Comparison of ENCODE assay signal across 7 cellular contexts in genomic region chr22:23219787-23220484, GRCh38. TPM values are rescaled to one million over a fixed set of nuclear protein-coding genes. Genes with fewer than 3 reads are reported as not detected.
A peak's percentile ranks its signal among the peaks of the same experiment; 100 is the strongest.
DNase-seq lines count a peak whose midpoint lies in the region; ATAC-seq, FAIRE-seq and TF ChIP-seq lines count a peak whose summit lies in the region.

No MANE protein-coding gene starts in this region.

- no peaks in the 10 kb centered on the region for H3K27me3 Mint-ChIP-seq in activated naive CD8-positive, alpha-beta T cell treated with anti-CD3 and anti-CD28 coated beads, Interleukin-2, amount 50 U/mL, for 24 hours

- peak; percentile 93 for FAIRE-seq in GM12892 (lab: Jason Lieb, UNC)

- no peaks in the 10 kb centered on the region for H3K9me3 ChIP-seq in Peyer's patch
- H3K9me3 ChIP-seq in mucosa of descending colon = no peaks in the 10 kb centered on the region
- H3K9me3 ChIP-seq in upper lobe of left lung = no peaks in the 10 kb centered on the region

- H3K4me3 ChIP-seq in Peyer's patch = peak overlapping the region in 1 of 4 donors; percentile 4
- H3K4me3 ChIP-seq in mucosa of descending colon = no peak overlapping the region
- no peak overlapping the region for H3K4me3 ChIP-seq in upper lobe of left lung
- no peak overlapping the region for H3K4me3 ChIP-seq in lower leg skin (ENCODE audit: low read depth, poor library complexity, severe bottlenecking)

- peak overlapping the region in 3 of 4 donors; percentile 25 to 49 (median 26) for H3K27ac ChIP-seq in Peyer's patch
- H3K27ac ChIP-seq in upper lobe of left lung = peak overlapping the region; percentile 75 to 90 (median 86)

- no peaks in the 10 kb centered on the region for H3K27me3 ChIP-seq in Peyer's patch
- no peaks in the 10 kb centered on the region for H3K27me3 ChIP-seq in upper lobe of left lung

- TF ChIP-seq POLR2A in GM12892 (IDR thresholded peaks at IDR 0.05; ENCODE audit: low read depth, low read length) (no peak), Peyer's patch (IDR thresholded peaks at IDR 0.05) (no peak), upper lobe of left lung (IDR thresholded peaks at IDR 0.05) (no peak), lower leg skin (IDR thresholded peaks at IDR 0.05) (no peak)

- peaks cover 4 to 46% (median 25%) of the 10 kb centered on the region in 4 donors for H3K4me1 ChIP-seq in Peyer's patch
- peaks cover 49% of the 10 kb centered on the region for H3K4me1 ChIP-seq in mucosa of descending colon (ENCODE audit: low read depth)
- peaks cover 98 to 100% (median 100%) of the 10 kb centered on the region in 4 donors for H3K4me1 ChIP-seq in upper lobe of left lung

- H3K4me1 Mint-ChIP-seq in activated naive CD8-positive, alpha-beta T cell treated with anti-CD3 and anti-CD28 coated beads, Interleukin-2, amount 50 U/mL, for 24 hours = peaks cover 98% of the 10 kb centered on the region

- no peak for TF ChIP-seq EP300 in upper lobe of left lung (IDR thresholded peaks at IDR 0.05)

- no peak for DNase-seq in GM12892 (ENCODE audit: insufficient read length)
- peak; percentile 58 to 71 (median 67) for DNase-seq in Peyer's patch
- peak; percentile 76 for DNase-seq in activated naive CD8-positive, alpha-beta T cell treated with anti-CD3 and anti-CD28 coated beads, Interleukin-2, amount 50 U/mL, for 24 hours
- peak in 2 of 3 donors; percentile 49 to 68 for DNase-seq in mucosa of descending colon
- DNase-seq in upper lobe of left lung = peak in 1 of 2 donors; percentile 77
- no peak for DNase-seq in lower leg skin (ENCODE audit: low spot score in 2 of 2)

- 21 to 50% methylated on average over 10 to 12 of the region's 12 CpGs for WGBS in upper lobe of left lung, 2 donors
- WGBS in lower leg skin, 2 donors = 41 to 43% methylated on average over 10 to 12 of the region's 12 CpGs

- no peaks in the 10 kb centered on the region for H3K9me3 Mint-ChIP-seq in activated naive CD8-positive, alpha-beta T cell treated with anti-CD3 and anti-CD28 coated beads, Interleukin-2, amount 50 U/mL, for 24 hours

- peak overlapping the region; percentile 82 for H3K27ac Mint-ChIP-seq in activated naive CD8-positive, alpha-beta T cell treated with anti-CD3 and anti-CD28 coated beads, Interleukin-2, amount 50 U/mL, for 24 hours

- H3K36me3 Mint-ChIP-seq in activated naive CD8-positive, alpha-beta T cell treated with anti-CD3 and anti-CD28 coated beads, Interleukin-2, amount 50 U/mL, for 24 hours (ENCODE audit: low read depth) = peaks cover 1% of the 10 kb centered on the region

- no peaks in the 10 kb centered on the region for H3K36me3 ChIP-seq in Peyer's patch
- H3K36me3 ChIP-seq in mucosa of descending colon (ENCODE audit: low read depth) = no peaks in the 10 kb centered on the region
- no peaks in the 10 kb centered on the region for H3K36me3 ChIP-seq in upper lobe of left lung

- ATAC-seq in HG02870 (IDR thresholded peaks at IDR 0.05; ENCODE audit: unreplicated experiment) (peak; percentile 48), mucosa of descending colon (peak; percentile 70), upper lobe of left lung (ENCODE audit: low FRiP score in 2 of 2) (peak; percentile 50 to 52)
- ATAC-seq in activated naive CD8-positive, alpha-beta T cell treated with anti-CD3 and anti-CD28 coated beads, Interleukin-2, amount 50 U/mL, for 24 hours = peak; percentile 77

- TF ChIP-seq CTCF in Peyer's patch (IDR thresholded peaks at IDR 0.05) (no peak), mucosa of descending colon (IDR thresholded peaks at IDR 0.05) (no peak), upper lobe of left lung (IDR thresholded peaks at IDR 0.05) (no peak), lower leg skin (IDR thresholded peaks at IDR 0.05) (no peak)

- H3K4me3 Mint-ChIP-seq in activated naive CD8-positive, alpha-beta T cell treated with anti-CD3 and anti-CD28 coated beads, Interleukin-2, amount 50 U/mL, for 24 hours = peak overlapping the region; percentile 66

- intact Hi-C loops in mucosa of descending colon (cut with DNase I, micrococcal nuclease) (no loop called here), lower leg skin (cut with DNase I; ENCODE audit: low total_unique reads) (no loop called here)

RNA-seq across cellular contexts. Expression of gene BCR, which starts 39.6 kb away (rescaled TPM):
- polyA plus RNA-seq in GM12892 (2012; ENCODE audit: missing spikeins) = 9.2 TPM
- 10 to 100 TPM; 55.8 to 86.9 (median 66.1) TPM for total RNA-seq in Peyer's patch
- 10 to 100 TPM; 43.6 to 56.0 (median 49.5) TPM for total RNA-seq in mucosa of descending colon
- 100 to 1,000 TPM in 1 of 6 donors, 10 to 100 TPM in 5; 47.1 to 105 (median 68.6) TPM for total RNA-seq in upper lobe of left lung
- 100 to 1,000 TPM in 1 of 4 donors, 10 to 100 TPM in 3; 70.5 to 102 (median 84.1) TPM for total RNA-seq in lower leg skin

Comparison
In these comparisons a context has a peak if more than half of its experiments do, and no peak if none do; other contexts are left out.
1. DNase-seq: peak in Peyer's patch (3 of 3), activated naive CD8-positive, alpha-beta T cell treated with anti-CD3 and anti-CD28 coated beads, Interleukin-2, amount 50 U/mL, for 24 hours (single experiment) and mucosa of descending colon (2 of 3); none in GM12892 (single experiment) and lower leg skin (0 of 2).
2. Peak in every context shown above with its lines, with median percentiles within 50 percentile points of each other: ATAC-seq.